In genomic region chr6:13487122-13488014, GRCh38 we compare ENCODE assay signal across 8 cellular contexts. TPM values are rescaled to one million over a fixed set of nuclear protein-coding genes. Genes with fewer than 3 reads are reported as not detected.
DNase-seq lines count a peak whose midpoint lies in the region; ATAC-seq, FAIRE-seq and TF ChIP-seq lines count a peak whose summit lies in the region.

Gene GFOD1, minus strand, starts transcription at chr6:13487600. Its CDS starts 710 bp downstream, at chr6:13486890.

- TF ChIP-seq CTCF in fibroblast of mammary gland (conservative IDR thresholded peaks at IDR 0.05; ENCODE audit: control insufficient read depth, insufficient read depth, low read depth, low read length) = peak; percentile 2

- no peak for FAIRE-seq in RCC 7860 (lab: Jason Lieb, UNC)

- H3K4me3 Mint-ChIP-seq in activated T-helper 17 cell treated with anti-CD3 and anti-CD28 coated beads, Interleukin-2, amount 50 U/mL, for 72 hours = peak within 1 kb of the TSS; percentile 89
- peak within 1 kb of the TSS; percentile 84 to 97 (median 90) for H3K4me3 Mint-ChIP-seq in naive thymus-derived CD8-positive, alpha-beta T cell

- no peaks in the 10 kb centered on the region for H3K9me3 Mint-ChIP-seq in activated T-helper 17 cell treated with anti-CD3 and anti-CD28 coated beads, Interleukin-2, amount 50 U/mL, for 72 hours
- H3K9me3 Mint-ChIP-seq in naive thymus-derived CD8-positive, alpha-beta T cell = no peaks in the 10 kb centered on the region

- peak within 1 kb of the TSS; percentile 51 for H3K27ac Mint-ChIP-seq in activated T-helper 17 cell treated with anti-CD3 and anti-CD28 coated beads, Interleukin-2, amount 50 U/mL, for 72 hours
- peak within 1 kb of the TSS in 8 of 10 donors; percentile 47 to 86 (median 68) for H3K27ac Mint-ChIP-seq in naive thymus-derived CD8-positive, alpha-beta T cell

- no peaks in the 10 kb centered on the region for H3K36me3 Mint-ChIP-seq in activated T-helper 17 cell treated with anti-CD3 and anti-CD28 coated beads, Interleukin-2, amount 50 U/mL, for 72 hours (ENCODE audit: low read depth)
- H3K36me3 Mint-ChIP-seq in naive thymus-derived CD8-positive, alpha-beta T cell = no peaks in the 10 kb centered on the region

- H3K27me3 Mint-ChIP-seq in activated T-helper 17 cell treated with anti-CD3 and anti-CD28 coated beads, Interleukin-2, amount 50 U/mL, for 72 hours = peaks cover 12% of the 10 kb centered on the region
- H3K27me3 Mint-ChIP-seq in naive thymus-derived CD8-positive, alpha-beta T cell = peaks cover 0 to 16% (median 9%) of the 10 kb centered on the region in 5 donors

- peak; percentile 64 for ATAC-seq in GM21619 (IDR thresholded peaks at IDR 0.05; ENCODE audit: unreplicated experiment)
- peak; percentile 90 for ATAC-seq in activated T-helper 17 cell treated with anti-CD3 and anti-CD28 coated beads, Interleukin-2, amount 50 U/mL, for 72 hours (replicated peaks)
- peak; percentile 79 to 87 for ATAC-seq in naive thymus-derived CD8-positive, alpha-beta T cell

- H3K4me1 Mint-ChIP-seq in activated T-helper 17 cell treated with anti-CD3 and anti-CD28 coated beads, Interleukin-2, amount 50 U/mL, for 72 hours = peaks cover 21% of the 10 kb centered on the region
- peaks cover 14 to 31% (median 30%) of the 10 kb centered on the region in 4 donors for H3K4me1 Mint-ChIP-seq in naive thymus-derived CD8-positive, alpha-beta T cell

- DNase-seq in DMS53 treated with DMSO at 0.1 percent for 48 hours (lab: John Stamatoyannopoulos, UW; ENCODE audit: unreplicated experiment) (peak; percentile 82), RCC 7860 (ENCODE audit: low spot score) (peak; percentile 53), fibroblast of mammary gland (ENCODE audit: low read depth) (peak; percentile 78)
- DNase-seq in Jurkat, Clone E6-1 (ENCODE audit: low read depth, low spot score) = peak; percentile 62
- peak; percentile 36 to 80 (median 58) for DNase-seq in naive thymus-derived CD8-positive, alpha-beta T cell
- peak; percentile 72 for DNase-seq in stimulated activated naive CD4-positive, alpha-beta T cell treated with Interleukin-2 at 50 U/mL for 16 hours (lab: John Stamatoyannopoulos, UW)

- POLR2A ChIA-PET in naive thymus-derived CD8-positive, alpha-beta T cell (lab: Charles Lee) = interaction anchor here (0.6 to 2.2 kb wide), 7 partner anchors 20 to 130 kb away, joined by 3 to 17 read pairs (median 3); partner anchors contain the start of gene NOL7

- H3K4me3 ChIP-seq in Jurkat, Clone E6-1 (ENCODE audit: low read length) = peak within 1 kb of the TSS; percentile 81
- peak within 1 kb of the TSS; percentile 66 for H3K4me3 ChIP-seq in fibroblast of mammary gland (ENCODE audit: control insufficient read depth, low read depth, low read length)

RNA-seq across cellular contexts. Expression of gene GFOD1, which starts in this region (rescaled TPM):
- polyA plus RNA-seq in Jurkat, Clone E6-1 (2012; ENCODE audit: insufficient read depth, insufficient read length) = 4.1 TPM
- total RNA-seq in activated T-helper 17 cell treated with anti-CD3 and anti-CD28 coated beads, Interleukin-2, amount 50 U/mL, for 72 hours = 1 to 10 TPM; 1.1 to 2.1 TPM
- total RNA-seq in naive thymus-derived CD8-positive, alpha-beta T cell = 1 to 10 TPM; 1.7 to 2.0 TPM
- 1 to 10 TPM in 1 of 3 donors, under 1 TPM in 2; 0.08 to 1.2 (median 0.88) TPM for polyA plus RNA-seq in naive thymus-derived CD8-positive, alpha-beta T cell

Comparison
In these comparisons a context has a peak if more than half of its experiments do, and no peak if none do; other contexts are left out.
1. Peak in every context shown above with its lines: DNase-seq, ATAC-seq and H3K4me3 ChIP-seq.